In the genomic region with DNA sequence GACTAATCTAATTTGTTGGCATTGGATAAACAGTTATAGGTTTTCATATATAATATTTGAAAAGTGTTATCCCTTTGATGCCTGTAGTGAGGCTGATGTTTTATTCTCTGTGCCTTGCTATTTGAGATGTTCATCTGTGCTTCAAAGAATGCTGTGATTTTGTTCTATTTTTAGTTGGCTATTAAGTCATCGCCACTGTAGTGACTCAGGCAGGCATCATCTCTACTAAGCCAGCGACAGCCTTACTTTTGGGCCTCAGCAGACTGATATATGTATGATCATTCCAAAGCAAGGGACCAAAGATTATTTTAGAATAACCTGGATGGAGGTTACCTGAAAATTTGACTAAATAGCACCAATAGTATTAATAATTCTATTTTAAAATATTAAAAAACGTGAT, we compare ENCODE assay signal across 12 cellular contexts.
DNase-seq lines count a peak whose midpoint lies in the region; ATAC-seq and TF ChIP-seq lines count a peak whose summit lies in the region.
"Had no signal": no experiment of that assay in that cellular context is flagged by ENCODE, and none has a peak within 500 bp of the region (broad histone marks: within the 10 kb centered on the region; RNA-seq: fewer than 3 reads in every experiment).

No MANE protein-coding gene starts in this region.

- CTCF ChIA-PET in HCT116 (lab: Charles Lee) = no interaction called here

- H3K27me3 ChIP-seq in HCT116 (ENCODE audit: insufficient read depth, low read length) = no peaks in the 10 kb centered on the region
- H3K27me3 ChIP-seq in adipocyte (replicated peaks; ENCODE audit: control insufficient read depth, insufficient read depth, low read length) = no peaks in the 10 kb centered on the region
- H3K27me3 ChIP-seq: neutrophil had no signal

- BruUV-seq in HCT116 (replicated peaks; lab: Mats Ljungman, UMichigan) = no TSS peak

- peak overlapping the region; percentile 32 for H3K4me2 ChIP-seq in HCT116 (ENCODE audit: low read length)

- intact Hi-C loops in HCT116 (cut with micrococcal nuclease) = no loop called here

- TF ChIP-seq RAD21 in HCT116 (IDR thresholded peaks at IDR 0.05; ENCODE audit: low read depth) = no peak

- no peaks in the 10 kb centered on the region for H3K9me3 ChIP-seq in HCT116 (ENCODE audit: control insufficient read depth in 1 of 2, insufficient read depth in 1 of 2, low read depth in 1 of 2, low read length in 2 of 2)
- no peaks in the 10 kb centered on the region for H3K9me3 ChIP-seq in adipocyte (ENCODE audit: control insufficient read depth, low read length)
- H3K9me3 ChIP-seq: neutrophil had no signal

- TF ChIP-seq CTCF in HCT116 (IDR thresholded peaks at IDR 0.05 in 2 of 3, conservative IDR thresholded peaks at IDR 0.05 in 1 of 3; ENCODE audit: borderline replicate concordance in 1 of 3, insufficient read depth in 1 of 3, low read depth in 2 of 3, low read length in 2 of 3) (no peak), foreskin fibroblast (IDR thresholded peaks at IDR 0.05; ENCODE audit: low read depth, low read length) (no peak)

- H4K20me1 ChIP-seq in HCT116 (ENCODE audit: insufficient read depth) = no peaks in the 10 kb centered on the region

- H3K4me1 ChIP-seq in HCT116 (ENCODE audit: control insufficient read depth in 1 of 2, insufficient read depth in 2 of 2, low read length in 2 of 2) (peaks cover 0 to 9% of the 10 kb centered on the region in 2 experiments; a peak in 3 of 4 replicates), adipocyte (ENCODE audit: control insufficient read depth, insufficient read depth, low read length) (peaks cover 6% of the 10 kb centered on the region)

- H3K4me3 ChIP-seq in HCT116 (replicated peaks in 1 of 2; ENCODE audit: low read depth in 1 of 2, low read length in 2 of 2) (no peak overlapping the region), adipocyte (ENCODE audit: low read length) (no peak overlapping the region), foreskin fibroblast (ENCODE audit: low read depth in 1 of 2, low read length in 2 of 2) (no peak overlapping the region)

- TF ChIP-seq POLR2A in HCT116 (IDR thresholded peaks at IDR 0.05; ENCODE audit: borderline replicate concordance, extremely low read depth, insufficient read depth, insufficient read length) = no peak

- POLR2A ChIA-PET in HCT116 (lab: Charles Lee) = no interaction called here

- peak overlapping the region; percentile 60 for H2AFZ ChIP-seq in HCT116 (ENCODE audit: low read depth, low read length, poor library complexity, severe bottlenecking)

- DNase-seq in HCT116 (ENCODE audit: low read depth, low spot score) (peak; percentile 27), adipocyte (ENCODE audit: low read depth) (peak; percentile 69), foreskin fibroblast (peak; percentile 68 to 88), stromal cell of bone marrow (ENCODE audit: low read depth) (peak; percentile 67), NCI-H128 (lab: John Stamatoyannopoulos, UW; ENCODE audit: unreplicated experiment) (no peak)
- no peak for DNase-seq in NK-92 treated with Interleukin-12 subunit alpha and Interleukin-12 subunit beta, amount 100 ng/mL, for 24 hours (lab: John Stamatoyannopoulos, UW)
- DNase-seq: DMS 273 treated with DMSO at 0.1 percent for 48 hours; NCI-H1436 treated with DMSO at 0.1 percent for 48 hours; stimulated activated naive B cell treated with anti-CD40 and anti-IgM and Interleukin-4, amounts not matched to agents 10 μg/mL and 1 μg/mL and 100 μg/mL, for 72 hours had no signal

- RAD21 ChIA-PET in HCT116 (lab: Charles Lee; ENCODE audit: low non-redundant PET in 1 of 2, low total read pairs in 2 of 2, uncharacterized antibody in 2 of 2, unreplicated experiment in 2 of 2) = no interaction called here

- ATAC-seq in HCT116 = peak; percentile 63; the same call in 1 of the 2 replicates
- ATAC-seq in GM19023 (IDR thresholded peaks at IDR 0.05; ENCODE audit: unreplicated experiment) = no peak
- no peak for ATAC-seq in GM21367 (IDR thresholded peaks at IDR 0.05; ENCODE audit: unreplicated experiment)
- ATAC-seq: stimulated activated naive B cell treated with anti-CD40 and anti-IgM and Interleukin-4, amounts not matched to agents 10 μg/mL and 1 μg/mL and 100 μg/mL, for 72 hours had no signal

- no peaks in the 10 kb centered on the region for H3K9me2 ChIP-seq in HCT116 (ENCODE audit: insufficient read depth)

- no peak overlapping the region for H3K27ac ChIP-seq in HCT116 (ENCODE audit: low read depth, low read length)
- H3K27ac ChIP-seq: neutrophil had no signal

- H3K36me3 ChIP-seq in HCT116 (ENCODE audit: control insufficient read depth in 1 of 2, insufficient read depth in 2 of 2, low read length in 2 of 2) = no peaks in the 10 kb centered on the region
- H3K36me3 ChIP-seq in adipocyte (ENCODE audit: control insufficient read depth, insufficient read depth, low read length, severe bottlenecking) = no peaks in the 10 kb centered on the region
- H3K36me3 ChIP-seq: neutrophil had no signal

- no peak overlapping the region for H3K9ac ChIP-seq in HCT116 (ENCODE audit: low read length)
- no peak overlapping the region for H3K9ac ChIP-seq in adipocyte (ENCODE audit: low read length)

- H3K79me2 ChIP-seq in HCT116 (ENCODE audit: insufficient read depth, low read length) = no peaks in the 10 kb centered on the region

TF ChIP-seq in HCT116, 20 proteins besides CTCF, POLR2A, EP300 and RAD21:
- TF ChIP-seq ATF3 (IDR thresholded peaks at IDR 0.05) = no peak
- no peak; the same call in 1 of the 2 replicates for TF ChIP-seq CBX3 (IDR thresholded peaks at IDR 0.05; ENCODE audit: low read depth)
- TF ChIP-seq YY1 (IDR thresholded peaks at IDR 0.05; ENCODE audit: extremely low read depth, insufficient replicate concordance, low read depth, low read length) = no peak
- no peak for TF ChIP-seq CEBPB (IDR thresholded peaks at IDR 0.05; ENCODE audit: low read depth)
- no peak for TF ChIP-seq REST (IDR thresholded peaks at IDR 0.05; ENCODE audit: low read depth)
- no peak for TF ChIP-seq SIN3A (IDR thresholded peaks at IDR 0.05; ENCODE audit: low read depth)
- peak; percentile 77 for TF ChIP-seq FOSL1 (IDR thresholded peaks at IDR 0.05; ENCODE audit: low read depth)
- TF ChIP-seq EGR1 (IDR thresholded peaks at IDR 0.05; ENCODE audit: low read depth) = no peak
- peak; percentile 49 for TF ChIP-seq JUND (IDR thresholded peaks at IDR 0.05)

Comparison
In these comparisons a context has a peak if more than half of its experiments do, and no peak if none do; other contexts are left out.
1. DNase-seq: peak in HCT116 (single experiment), adipocyte (single experiment), foreskin fibroblast (2 of 2) and stromal cell of bone marrow (single experiment); none in NK-92 treated with Interleukin-12 subunit alpha and Interleukin-12 subunit beta, amount 100 ng/mL, for 24 hours (single experiment) and NCI-H128 (single experiment).